In the genomic region with DNA sequence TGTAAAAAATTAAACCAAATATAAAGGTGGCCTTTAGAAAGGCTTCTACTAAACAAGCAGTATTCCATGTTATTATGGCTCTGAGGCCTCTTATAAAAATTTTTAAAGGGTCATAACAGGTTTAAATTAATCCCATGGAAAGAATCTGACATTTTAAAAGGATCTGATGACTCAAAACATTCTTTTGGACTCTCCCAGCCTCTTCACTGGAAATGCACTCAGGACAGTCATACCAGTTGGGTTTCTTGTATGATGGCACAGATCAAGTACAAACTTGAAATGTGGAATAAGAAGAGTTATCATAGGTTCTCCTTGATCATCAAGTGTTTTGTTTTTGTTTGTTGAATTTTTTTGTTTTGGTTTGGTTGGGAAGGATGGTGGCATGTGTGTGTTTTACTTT, we compare ENCODE assay signal across 1 cellular context.
TF ChIP-seq lines count a peak whose summit lies in the region.

No MANE protein-coding gene starts in this region.

TF ChIP-seq in GM23338, 12 proteins besides CTCF, POLR2A, EP300 and RAD21 (continued from another document):
- TF ChIP-seq ZNF331 (CRISPR knock-in tag; IDR thresholded peaks at IDR 0.05; ENCODE audit: low read depth): no peak
- no peak for TF ChIP-seq STAT1 (IDR thresholded peaks at IDR 0.05; ENCODE audit: unreplicated experiment)
- TF ChIP-seq, protein P1, sequence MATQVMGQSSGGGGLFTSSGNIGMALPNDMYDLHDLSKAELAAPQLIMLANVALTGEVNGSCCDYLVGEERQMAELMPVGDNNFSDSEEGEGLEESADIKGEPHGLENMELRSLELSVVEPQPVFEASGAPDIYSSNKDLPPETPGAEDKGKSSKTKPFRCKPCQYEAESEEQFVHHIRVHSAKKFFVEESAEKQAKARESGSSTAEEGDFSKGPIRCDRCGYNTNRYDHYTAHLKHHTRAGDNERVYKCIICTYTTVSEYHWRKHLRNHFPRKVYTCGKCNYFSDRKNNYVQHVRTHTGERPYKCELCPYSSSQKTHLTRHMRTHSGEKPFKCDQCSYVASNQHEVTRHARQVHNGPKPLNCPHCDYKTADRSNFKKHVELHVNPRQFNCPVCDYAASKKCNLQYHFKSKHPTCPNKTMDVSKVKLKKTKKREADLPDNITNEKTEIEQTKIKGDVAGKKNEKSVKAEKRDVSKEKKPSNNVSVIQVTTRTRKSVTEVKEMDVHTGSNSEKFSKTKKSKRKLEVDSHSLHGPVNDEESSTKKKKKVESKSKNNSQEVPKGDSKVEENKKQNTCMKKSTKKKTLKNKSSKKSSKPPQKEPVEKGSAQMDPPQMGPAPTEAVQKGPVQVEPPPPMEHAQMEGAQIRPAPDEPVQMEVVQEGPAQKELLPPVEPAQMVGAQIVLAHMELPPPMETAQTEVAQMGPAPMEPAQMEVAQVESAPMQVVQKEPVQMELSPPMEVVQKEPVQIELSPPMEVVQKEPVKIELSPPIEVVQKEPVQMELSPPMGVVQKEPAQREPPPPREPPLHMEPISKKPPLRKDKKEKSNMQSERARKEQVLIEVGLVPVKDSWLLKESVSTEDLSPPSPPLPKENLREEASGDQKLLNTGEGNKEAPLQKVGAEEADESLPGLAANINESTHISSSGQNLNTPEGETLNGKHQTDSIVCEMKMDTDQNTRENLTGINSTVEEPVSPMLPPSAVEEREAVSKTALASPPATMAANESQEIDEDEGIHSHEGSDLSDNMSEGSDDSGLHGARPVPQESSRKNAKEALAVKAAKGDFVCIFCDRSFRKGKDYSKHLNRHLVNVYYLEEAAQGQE (IDR thresholded peaks at IDR 0.05; ENCODE audit: unreplicated experiment): no peak
- no peak for TF ChIP-seq JUNB (IDR thresholded peaks at IDR 0.05; ENCODE audit: unreplicated experiment)
- TF ChIP-seq CREB1 (CRISPR knock-in tag; IDR thresholded peaks at IDR 0.05; ENCODE audit: low read depth): no peak
- no peak for TF ChIP-seq NANOG (IDR thresholded peaks at IDR 0.05; ENCODE audit: borderline replicate concordance)
- TF ChIP-seq, protein P2, sequence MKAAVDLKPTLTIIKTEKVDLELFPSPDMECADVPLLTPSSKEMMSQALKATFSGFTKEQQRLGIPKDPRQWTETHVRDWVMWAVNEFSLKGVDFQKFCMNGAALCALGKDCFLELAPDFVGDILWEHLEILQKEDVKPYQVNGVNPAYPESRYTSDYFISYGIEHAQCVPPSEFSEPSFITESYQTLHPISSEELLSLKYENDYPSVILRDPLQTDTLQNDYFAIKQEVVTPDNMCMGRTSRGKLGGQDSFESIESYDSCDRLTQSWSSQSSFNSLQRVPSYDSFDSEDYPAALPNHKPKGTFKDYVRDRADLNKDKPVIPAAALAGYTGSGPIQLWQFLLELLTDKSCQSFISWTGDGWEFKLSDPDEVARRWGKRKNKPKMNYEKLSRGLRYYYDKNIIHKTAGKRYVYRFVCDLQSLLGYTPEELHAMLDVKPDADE (IDR thresholded peaks at IDR 0.05): no peak
- TF ChIP-seq ZNF114 (CRISPR knock-in tag; IDR thresholded peaks at IDR 0.05): no peak
- no peak for TF ChIP-seq POLR2AphosphoS5 (IDR thresholded peaks at IDR 0.05; ENCODE audit: low read depth)
- TF ChIP-seq EZH2phosphoT487 (IDR thresholded peaks at IDR 0.05; ENCODE audit: unreplicated experiment): no peak
- TF ChIP-seq EZH2 (IDR thresholded peaks at IDR 0.05; ENCODE audit: low read depth, unreplicated experiment): no peak
